10 cellular contexts compared by ENCODE assay signal in genomic region chr3:100761211-100761921, GRCh38. TPM values are rescaled to one million over a fixed set of nuclear protein-coding genes. Genes with fewer than 3 reads are reported as not detected.
DNase-seq lines count a peak whose midpoint lies in the region; TF ChIP-seq lines count a peak whose summit lies in the region.
"Had no signal": no experiment of that assay in that cellular context is flagged by ENCODE, and none has a peak within 500 bp of the region (broad histone marks: within the 10 kb centered on the region; RNA-seq: fewer than 3 reads in every experiment).

No MANE protein-coding gene starts in this region.

- CTCF ChIA-PET in activated CD4-positive, alpha-beta memory T cell treated with anti-CD3 and anti-CD28 coated beads for 36 hours (lab: Charles Lee), result interaction anchor here (0.8 to 1.5 kb wide), 2 partner anchors 20 to 299 kb away, joined by 3 to 4 read pairs; no protein-coding TSS in a partner anchor
- CTCF ChIA-PET in activated CD4-positive, alpha-beta memory T cell treated with anti-CD3 and anti-CD28 coated beads, Interleukin-2, amount 10 ng/mL, durations not matched to agents 7 days and 5 days (lab: Charles Lee), result interaction anchor here (1.2 to 1.5 kb wide), 3 partner anchors 10 to 299 kb away, joined by 5 read pairs; no protein-coding TSS in a partner anchor

- in situ Hi-C loops in KBM-7 (cut with MboI; ENCODE audit: low pct_unique_long_range_greater_than_20kb, low sequenced_read_pairs), result no loop called here

- H3K4me3 Mint-ChIP-seq in activated CD4-positive, alpha-beta memory T cell treated with anti-CD3 and anti-CD28 coated beads for 36 hours, result no peak overlapping the region
- H3K4me3 Mint-ChIP-seq in activated CD4-positive, alpha-beta memory T cell treated with anti-CD3 and anti-CD28 coated beads, Interleukin-2, amount 10 ng/mL, durations not matched to agents 7 days and 5 days, result no peak overlapping the region

- H3K36me3 ChIP-seq in osteoblast (ENCODE audit: insufficient read depth, low read length), result peaks cover 26% of the 10 kb centered on the region
- H3K36me3 ChIP-seq: upper lobe of left lung had no signal

- no peaks in the 10 kb centered on the region for H3K27me3 Mint-ChIP-seq in activated CD4-positive, alpha-beta memory T cell treated with anti-CD3 and anti-CD28 coated beads for 36 hours
- no peaks in the 10 kb centered on the region for H3K27me3 Mint-ChIP-seq in activated CD4-positive, alpha-beta memory T cell treated with anti-CD3 and anti-CD28 coated beads, Interleukin-2, amount 10 ng/mL, durations not matched to agents 7 days and 5 days

- no peaks in the 10 kb centered on the region for H3K9me3 ChIP-seq in osteoblast (ENCODE audit: low read depth, low read length)
- H3K9me3 ChIP-seq: upper lobe of left lung had no signal

- no peak for TF ChIP-seq CTCF in NB4 (IDR thresholded peaks at IDR 0.05; ENCODE audit: low read depth, low read length)
- peak; percentile 31 for TF ChIP-seq CTCF in fibroblast of villous mesenchyme (IDR thresholded peaks at IDR 0.05; ENCODE audit: insufficient read depth, low read depth, low read length)
- no peak for TF ChIP-seq CTCF in osteoblast (IDR thresholded peaks at IDR 0.05; ENCODE audit: extremely low read depth, low read depth, low read length)

- TF ChIP-seq POLR2A in NB4 (IDR thresholded peaks at IDR 0.05; ENCODE audit: extremely low read depth, insufficient read length), result no peak

- H3K27me3 ChIP-seq in osteoblast (ENCODE audit: insufficient read depth, low read length), result no peaks in the 10 kb centered on the region
- H3K27me3 ChIP-seq: upper lobe of left lung had no signal

- H3K27ac Mint-ChIP-seq in activated CD4-positive, alpha-beta memory T cell treated with anti-CD3 and anti-CD28 coated beads for 36 hours, result no peak overlapping the region
- H3K27ac Mint-ChIP-seq in activated CD4-positive, alpha-beta memory T cell treated with anti-CD3 and anti-CD28 coated beads, Interleukin-2, amount 10 ng/mL, durations not matched to agents 7 days and 5 days, result no peak overlapping the region

- DNase-seq in activated CD4-positive, alpha-beta memory T cell treated with anti-CD3 and anti-CD28 coated beads for 36 hours, result peak; percentile 24
- no peak for DNase-seq in activated CD4-positive, alpha-beta memory T cell treated with anti-CD3 and anti-CD28 coated beads, Interleukin-2, amount 10 ng/mL, durations not matched to agents 7 days and 5 days
- DNase-seq in H4 (ENCODE audit: low spot score), result peak; percentile 10
- DNase-seq in NB4 (ENCODE audit: low read depth), result peak; percentile 3
- DNase-seq in fibroblast of villous mesenchyme (ENCODE audit: low read depth), result no peak
- DNase-seq in stimulated activated naive CD4-positive, alpha-beta T cell (lab: John Stamatoyannopoulos, UW), result no peak
- no peak for DNase-seq in KBM-7
- DNase-seq in osteoblast (ENCODE audit: insufficient read length, low spot score, missing footprints), result no peak
- DNase-seq: upper lobe of left lung had no signal

- intact Hi-C loops in activated CD4-positive, alpha-beta memory T cell treated with anti-CD3 and anti-CD28 coated beads for 36 hours (cut with micrococcal nuclease), result no loop called here

- no peaks in the 10 kb centered on the region for H3K79me2 ChIP-seq in osteoblast (ENCODE audit: insufficient read depth, low read length)

- no peaks in the 10 kb centered on the region for H3K36me3 Mint-ChIP-seq in activated CD4-positive, alpha-beta memory T cell treated with anti-CD3 and anti-CD28 coated beads for 36 hours
- H3K36me3 Mint-ChIP-seq in activated CD4-positive, alpha-beta memory T cell treated with anti-CD3 and anti-CD28 coated beads, Interleukin-2, amount 10 ng/mL, durations not matched to agents 7 days and 5 days (ENCODE audit: low read depth), result no peaks in the 10 kb centered on the region

- H3K27ac ChIP-seq in osteoblast (ENCODE audit: low read depth, low read length), result no peak overlapping the region
- H3K27ac ChIP-seq: upper lobe of left lung had no signal

- peaks cover 10% of the 10 kb centered on the region for H3K4me1 ChIP-seq in osteoblast (ENCODE audit: insufficient read depth, low read length)
- H3K4me1 ChIP-seq: upper lobe of left lung had no signal

- POLR2A ChIA-PET in activated CD4-positive, alpha-beta memory T cell treated with anti-CD3 and anti-CD28 coated beads for 36 hours (lab: Charles Lee), result interaction anchor here (0.6 kb wide), 1 partner anchor 175 kb away, joined by 3 read pairs; no protein-coding TSS in a partner anchor
- POLR2A ChIA-PET in activated CD4-positive, alpha-beta memory T cell treated with anti-CD3 and anti-CD28 coated beads, Interleukin-2, amount 10 ng/mL, durations not matched to agents 7 days and 5 days (lab: Charles Lee), result no interaction called here

- H3K9me3 Mint-ChIP-seq in activated CD4-positive, alpha-beta memory T cell treated with anti-CD3 and anti-CD28 coated beads for 36 hours, result no peaks in the 10 kb centered on the region
- no peaks in the 10 kb centered on the region for H3K9me3 Mint-ChIP-seq in activated CD4-positive, alpha-beta memory T cell treated with anti-CD3 and anti-CD28 coated beads, Interleukin-2, amount 10 ng/mL, durations not matched to agents 7 days and 5 days

- H3K4me2 ChIP-seq in osteoblast (ENCODE audit: insufficient read depth, low read length), result no peak overlapping the region

- H4K20me1 ChIP-seq in osteoblast (ENCODE audit: insufficient read depth, low read length), result no peaks in the 10 kb centered on the region

- H2AFZ ChIP-seq in osteoblast (ENCODE audit: low read length), result no peak overlapping the region

- no peak overlapping the region for H3K4me3 ChIP-seq in NB4 (ENCODE audit: low read depth, low read length)
- H3K4me3 ChIP-seq in fibroblast of villous mesenchyme (ENCODE audit: low read depth, low read length), result no peak overlapping the region
- no peak overlapping the region for H3K4me3 ChIP-seq in osteoblast (ENCODE audit: insufficient read depth, low read length)
- H3K4me3 ChIP-seq: lung, upper lobe of left lung had no signal

- H3K4me1 Mint-ChIP-seq in activated CD4-positive, alpha-beta memory T cell treated with anti-CD3 and anti-CD28 coated beads for 36 hours (ENCODE audit: low read depth), result peaks cover 6% of the 10 kb centered on the region
- H3K4me1 Mint-ChIP-seq in activated CD4-positive, alpha-beta memory T cell treated with anti-CD3 and anti-CD28 coated beads, Interleukin-2, amount 10 ng/mL, durations not matched to agents 7 days and 5 days, result peaks cover 5% of the 10 kb centered on the region

RNA-seq across cellular contexts. Expression of gene TFG, which starts 52.1 kb away (rescaled TPM):
- 10 to 100 TPM; 55.5 to 60.3 TPM for total RNA-seq in activated CD4-positive, alpha-beta memory T cell treated with anti-CD3 and anti-CD28 coated beads for 36 hours
- 10 to 100 TPM; 56.4 to 56.5 TPM for total RNA-seq in activated CD4-positive, alpha-beta memory T cell treated with anti-CD3 and anti-CD28 coated beads, Interleukin-2, amount 10 ng/mL, durations not matched to agents 7 days and 5 days
- total RNA-seq in H4 (2014; rRNA removed; shearing (Covaris generic)), result 101 and 128 TPM in 2 replicates
- total RNA-seq in fibroblast of villous mesenchyme, result 88.6 and 127 TPM in 2 replicates
- total RNA-seq in osteoblast, result 81.4 and 89.0 TPM in 2 replicates

Comparison
In these comparisons a context has a peak if more than half of its experiments do, and no peak if none do; other contexts are left out.
1. DNase-seq: peak in activated CD4-positive, alpha-beta memory T cell treated with anti-CD3 and anti-CD28 coated beads for 36 hours (single experiment), H4 (single experiment) and NB4 (single experiment); none in activated CD4-positive, alpha-beta memory T cell treated with anti-CD3 and anti-CD28 coated beads, Interleukin-2, amount 10 ng/mL, durations not matched to agents 7 days and 5 days (single experiment), fibroblast of villous mesenchyme (single experiment), stimulated activated naive CD4-positive, alpha-beta T cell (0 of 6), KBM-7 (single experiment) and osteoblast (single experiment).